In genomic region chr5:36755340-36755739, GRCh38 we compare ENCODE assay signal across 21 cellular contexts.
DNase-seq lines count a peak whose midpoint lies in the region; ATAC-seq, FAIRE-seq and TF ChIP-seq lines count a peak whose summit lies in the region.
"Had no signal": no experiment of that assay in that cellular context is flagged by ENCODE, and none has a peak within 500 bp of the region (broad histone marks: within the 10 kb centered on the region; RNA-seq: fewer than 3 reads in every experiment).

No MANE protein-coding gene starts in this region.

- H3K27me3 ChIP-seq in GM23338 (ENCODE audit: insufficient read depth) = no peaks in the 10 kb centered on the region
- H3K27me3 ChIP-seq in esophagus muscularis mucosa = no peaks in the 10 kb centered on the region
- H3K27me3 ChIP-seq in small intestine (ENCODE audit: control insufficient read depth in 2 of 2, insufficient read depth in 2 of 2, low read length in 2 of 2) = no peaks in the 10 kb centered on the region
- peaks cover 30% of the 10 kb centered on the region for H3K27me3 ChIP-seq in foreskin keratinocyte
- H3K27me3 ChIP-seq: BLaER1 treated with 17β-estradiol and CSF1 and Interleukin-3, amounts not matched to agents 10 nM and 100 nM had no signal

- no peaks in the 10 kb centered on the region for H3F3A ChIP-seq in GM23338 (replicated peaks; ENCODE audit: low read depth)

- H3K9me3 ChIP-seq in esophagus muscularis mucosa (no peaks in the 10 kb centered on the region), mucosa of descending colon (no peaks in the 10 kb centered on the region), small intestine (ENCODE audit: control insufficient read depth, low read depth) (no peaks in the 10 kb centered on the region)
- H3K9me3 ChIP-seq: BE2C; BLaER1 treated with 17β-estradiol and CSF1 and Interleukin-3, amounts not matched to agents 10 nM and 100 nM had no signal

- no peaks in the 10 kb centered on the region for H4K20me1 ChIP-seq in GM23338 (replicated peaks; ENCODE audit: insufficient read depth)
- H4K20me1 ChIP-seq: BLaER1 treated with 17β-estradiol and CSF1 and Interleukin-3, amounts not matched to agents 10 nM and 100 nM had no signal

- intact Hi-C loops in esophagus muscularis mucosa (cut with DNase I) = no loop called here
- intact Hi-C loops in mucosa of descending colon (cut with DNase I, micrococcal nuclease) = no loop called here

- FAIRE-seq in small intestine (lab: Jason Lieb, UNC) = no peak
- FAIRE-seq: A204.1, GM12891 had no signal

- no peaks in the 10 kb centered on the region for H3K9me2 ChIP-seq in GM23338 (ENCODE audit: insufficient read depth)

- DNase-seq in GM23338 (ENCODE audit: low spot score) = no peak
- DNase-seq in esophagus muscularis mucosa (ENCODE audit: extremely low spot score) = peak; percentile 72
- no peak for DNase-seq in mucosa of descending colon
- DNase-seq in small intestine = peak; percentile 88
- no peak for DNase-seq in foreskin keratinocyte
- no peak for DNase-seq in globus pallidus (ENCODE audit: low spot score)
- DNase-seq in AML-193 (lab: John Stamatoyannopoulos, UW) = no peak
- DNase-seq: BE2C; Calu3; CD4-positive, alpha-beta memory T cell; COR-L47; DMS53; DMS79 treated with DMSO at 0.1 percent for 48 hours; GF-D8; GM23248; H9 had no signal

- H3K36me3 ChIP-seq in GM23338 (ENCODE audit: insufficient read depth) (no peaks in the 10 kb centered on the region), esophagus muscularis mucosa (no peaks in the 10 kb centered on the region), mucosa of descending colon (ENCODE audit: low read depth) (no peaks in the 10 kb centered on the region), small intestine (ENCODE audit: control insufficient read depth in 2 of 2, insufficient read depth in 2 of 2, low read length in 2 of 2) (no peaks in the 10 kb centered on the region)
- H3K36me3 ChIP-seq: BE2C; BLaER1 treated with 17β-estradiol and CSF1 and Interleukin-3, amounts not matched to agents 10 nM and 100 nM had no signal

- H3K27ac ChIP-seq in GM23338 (ENCODE audit: low read depth) = no peak overlapping the region
- no peak overlapping the region for H3K27ac ChIP-seq in esophagus muscularis mucosa (replicated peaks in 1 of 4)
- H3K27ac ChIP-seq in small intestine (ENCODE audit: low read depth in 1 of 2, low read length in 1 of 2) = peak overlapping the region; percentile 12 to 78
- no peak overlapping the region for H3K27ac ChIP-seq in foreskin keratinocyte
- H3K27ac ChIP-seq: 22Rv1; BLaER1 treated with 17β-estradiol and CSF1 and Interleukin-3, amounts not matched to agents 10 nM and 100 nM; GM23248 had no signal

- TF ChIP-seq CTCF in GM23338 (conservative IDR thresholded peaks at IDR 0.05; ENCODE audit: low read depth in 2 of 2) = no peak
- no peak for TF ChIP-seq CTCF in esophagus muscularis mucosa (IDR thresholded peaks at IDR 0.05)
- TF ChIP-seq CTCF in mucosa of descending colon (IDR thresholded peaks at IDR 0.05) = no peak
- TF ChIP-seq CTCF in foreskin keratinocyte (conservative IDR thresholded peaks at IDR 0.05) = no peak

- peaks cover 8% of the 10 kb centered on the region; the same call in 2 of the 3 replicates for H3K4me1 Mint-ChIP-seq in GM23338
- H3K4me1 Mint-ChIP-seq: CD4-positive, alpha-beta memory T cell had no signal

- H3K4me3 Mint-ChIP-seq in GM23338 = no peak overlapping the region
- H3K4me3 Mint-ChIP-seq: CD4-positive, alpha-beta memory T cell; H9 had no signal

- H3K27ac Mint-ChIP-seq in GM23338 = no peak overlapping the region
- H3K27ac Mint-ChIP-seq: CD4-positive, alpha-beta memory T cell; H9 had no signal

- H3K9me3 Mint-ChIP-seq in GM23338 = no peaks in the 10 kb centered on the region
- H3K9me3 Mint-ChIP-seq: H9 had no signal

- H3K4me1 ChIP-seq in GM23338 (ENCODE audit: insufficient read depth) = no peaks in the 10 kb centered on the region
- H3K4me1 ChIP-seq in esophagus muscularis mucosa = no peaks in the 10 kb centered on the region
- H3K4me1 ChIP-seq in mucosa of descending colon (ENCODE audit: low read depth) = no peaks in the 10 kb centered on the region
- peaks cover 0 to 2% of the 10 kb centered on the region in 2 donors for H3K4me1 ChIP-seq in small intestine (ENCODE audit: control insufficient read depth in 2 of 2, insufficient read depth in 1 of 2, low read depth in 1 of 2, low read length in 1 of 2)
- no peaks in the 10 kb centered on the region for H3K4me1 ChIP-seq in foreskin keratinocyte
- H3K4me1 ChIP-seq: BE2C; BLaER1 treated with 17β-estradiol and CSF1 and Interleukin-3, amounts not matched to agents 10 nM and 100 nM had no signal

- H3K79me2 ChIP-seq in GM23338 (replicated peaks; ENCODE audit: insufficient read depth) = no peaks in the 10 kb centered on the region

- H3K27me3 Mint-ChIP-seq in GM23338 (ENCODE audit: insufficient read depth, low read depth, poor library complexity) = no peaks in the 10 kb centered on the region

- H3K4me3 ChIP-seq in GM23338 (no peak overlapping the region), esophagus muscularis mucosa (no peak overlapping the region), mucosa of descending colon (no peak overlapping the region), small intestine (ENCODE audit: low read depth in 1 of 2, low read length in 2 of 2) (no peak overlapping the region)
- H3K4me3 ChIP-seq: BLaER1 treated with 17β-estradiol and CSF1 and Interleukin-3, amounts not matched to agents 10 nM and 100 nM; GM23248 had no signal

- ATAC-seq in GM23338 (no peak), mucosa of descending colon (peak; percentile 66), foreskin keratinocyte (no peak)
- ATAC-seq: HCT116 had no signal

- peak overlapping the region; percentile 28; the same call in 1 of the 2 replicates for H2AFZ ChIP-seq in GM23338
- H2AFZ ChIP-seq: GM23248 had no signal

- H3K36me3 Mint-ChIP-seq in GM23338 (ENCODE audit: low read depth) = no peaks in the 10 kb centered on the region
- H3K36me3 Mint-ChIP-seq: CD4-positive, alpha-beta memory T cell had no signal

- no peak for TF ChIP-seq EP300 in esophagus muscularis mucosa (IDR thresholded peaks at IDR 0.05)

- TF ChIP-seq POLR2A in esophagus muscularis mucosa (IDR thresholded peaks at IDR 0.05; ENCODE audit: low read depth) = no peak

- no peak overlapping the region for H3K4me2 ChIP-seq in GM23338
- H3K4me2 ChIP-seq: BLaER1 treated with 17β-estradiol and CSF1 and Interleukin-3, amounts not matched to agents 10 nM and 100 nM had no signal

- WGBS in esophagus muscularis mucosa = 98% methylated on average over 3 of the region's 3 CpGs
- 11 to 60% (median 24%) methylated on average over 3 of the region's 3 CpGs for WGBS in small intestine, 3 donors

TF ChIP-seq in GM23338, 12 proteins besides CTCF, POLR2A, EP300 and RAD21 (continues in another document):
- TF ChIP-seq STAT1 (IDR thresholded peaks at IDR 0.05; ENCODE audit: unreplicated experiment) (no peak), EZH2 (IDR thresholded peaks at IDR 0.05; ENCODE audit: low read depth, unreplicated experiment) (no peak)

Comparison
In these comparisons a context has a peak if more than half of its experiments do, and no peak if none do; other contexts are left out.
1. DNase-seq: peak in esophagus muscularis mucosa (single experiment) and small intestine (single experiment); none in GM23338 (single experiment), mucosa of descending colon (0 of 3), foreskin keratinocyte (0 of 2), globus pallidus (single experiment) and AML-193 (0 of 2).
2. H3K27ac ChIP-seq: peak in small intestine (2 of 2); none in GM23338 (single experiment), esophagus muscularis mucosa (0 of 4) and foreskin keratinocyte (single experiment).